ENCODE assay signal across 8 cellular contexts in the genomic region with DNA sequence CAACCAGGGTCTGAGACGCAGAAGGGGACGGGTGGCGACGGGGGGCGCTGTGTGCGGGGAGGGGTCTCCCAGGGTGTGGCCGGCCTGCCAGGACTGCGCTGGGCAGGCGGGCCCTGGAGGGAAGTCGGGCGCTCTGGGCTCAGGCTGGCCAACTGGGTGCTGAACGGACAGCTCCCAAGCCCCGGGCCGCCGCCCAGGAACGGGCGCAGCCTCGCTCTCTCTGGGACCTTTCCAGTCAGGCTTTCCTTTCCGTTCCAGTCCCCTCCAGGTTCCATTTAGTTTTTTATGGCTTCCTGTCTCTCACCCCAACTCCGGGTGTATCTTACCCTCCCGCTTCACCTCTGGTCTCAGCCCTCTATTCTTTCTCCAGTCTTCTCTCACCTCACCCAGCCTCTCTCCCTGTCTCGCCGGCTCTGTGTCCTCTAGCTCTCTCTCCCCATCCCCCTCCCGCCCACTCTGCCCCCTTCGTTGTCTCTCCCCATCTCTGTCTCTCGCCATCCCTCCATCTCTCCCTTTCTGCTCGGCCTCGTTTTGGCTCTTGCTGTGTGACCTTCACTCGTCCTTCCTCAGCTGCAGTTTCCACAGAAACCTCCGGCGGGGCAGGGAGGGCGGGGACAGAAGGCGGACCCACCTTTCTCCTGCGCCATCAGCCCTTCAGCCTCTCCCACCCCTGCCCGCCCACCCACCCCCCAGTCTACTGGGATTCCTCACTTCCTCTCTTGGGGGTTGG. TPM values are rescaled to one million over a fixed set of nuclear protein-coding genes. Genes with fewer than 3 reads are reported as not detected.
DNase-seq lines count a peak whose midpoint lies in the region; ATAC-seq and TF ChIP-seq lines count a peak whose summit lies in the region.

No MANE protein-coding gene starts in this region.

- no peaks in the 10 kb centered on the region for H3K36me3 ChIP-seq in breast epithelium
- H3K36me3 ChIP-seq in body of pancreas (replicated peaks in 1 of 2; ENCODE audit: insufficient read depth in 1 of 2, low read depth in 2 of 2) = no peaks in the 10 kb centered on the region

- H3K4me1 ChIP-seq in breast epithelium = no peaks in the 10 kb centered on the region
- peaks cover 15% of the 10 kb centered on the region for H3K4me1 ChIP-seq in body of pancreas

- no peaks in the 10 kb centered on the region for H3K36me3 Mint-ChIP-seq in MCF 10A (ENCODE audit: insufficient read depth, unreplicated experiment)

- H3K9me3 ChIP-seq in breast epithelium = no peaks in the 10 kb centered on the region
- H3K9me3 ChIP-seq in body of pancreas = no peaks in the 10 kb centered on the region

- no peak overlapping the region for H3K4me3 Mint-ChIP-seq in MCF 10A (ENCODE audit: unreplicated experiment)
- peak overlapping the region; percentile 44 to 60 for H3K4me3 Mint-ChIP-seq in stimulated activated naive CD8-positive, alpha-beta T cell treated with anti-CD3 and anti-CD28 coated beads, Interleukin-15, amount 100 ng/mL, for 72 hours

- intact Hi-C loops in MCF 10A (cut with micrococcal nuclease) (loop anchor here (5.0 kb wide), 1 partner anchor 35 kb away; no protein-coding TSS in a partner anchor), breast epithelium (cut with DNase I; ENCODE audit: low total_unique reads) (no loop called here), body of pancreas (cut with DNase I) (no loop called here)

- BruUV-seq in MCF 10A (replicated peaks; lab: Mats Ljungman, UMichigan) = no TSS peak

- peaks cover 7 to 93% of the 10 kb centered on the region in 2 donors for H3K27me3 ChIP-seq in breast epithelium
- H3K27me3 ChIP-seq in body of pancreas = peaks cover 0 to 27% of the 10 kb centered on the region in 2 donors

- CTCF ChIA-PET in MCF 10A (lab: Yijun Ruan, JAX) = interaction anchor here (1.1 kb wide), 1 partner anchor 12 kb away, joined by 5 read pairs; no protein-coding TSS in a partner anchor

- ATAC-seq in body of pancreas (peak; percentile 73), HG03460 (IDR thresholded peaks at IDR 0.05; ENCODE audit: unreplicated experiment) (no peak)
- peak; percentile 41 for ATAC-seq in stimulated activated naive CD8-positive, alpha-beta T cell treated with anti-CD3 and anti-CD28 coated beads, Interleukin-15, amount 100 ng/mL, for 72 hours

- peaks cover 6% of the 10 kb centered on the region for H3K4me1 Mint-ChIP-seq in MCF 10A (ENCODE audit: insufficient read depth, unreplicated experiment)
- peaks cover 31% of the 10 kb centered on the region for H3K4me1 Mint-ChIP-seq in stimulated activated naive CD8-positive, alpha-beta T cell treated with anti-CD3 and anti-CD28 coated beads, Interleukin-15, amount 100 ng/mL, for 72 hours

- H3K4me3 ChIP-seq in breast epithelium = no peak overlapping the region
- H3K4me3 ChIP-seq in body of pancreas = no peak overlapping the region

- 1 to 2% methylated on average over 24 to 31 of the region's 35 CpGs for WGBS in body of pancreas, 2 donors

- H3K27me3 Mint-ChIP-seq in MCF 10A (ENCODE audit: insufficient read depth, unreplicated experiment) = peaks cover 89% of the 10 kb centered on the region
- peaks cover 72% of the 10 kb centered on the region for H3K27me3 Mint-ChIP-seq in stimulated activated naive CD8-positive, alpha-beta T cell treated with anti-CD3 and anti-CD28 coated beads, Interleukin-15, amount 100 ng/mL, for 72 hours

- no peak overlapping the region for H3K27ac Mint-ChIP-seq in MCF 10A (ENCODE audit: low read depth, unreplicated experiment)
- no peak overlapping the region for H3K27ac Mint-ChIP-seq in stimulated activated naive CD8-positive, alpha-beta T cell treated with anti-CD3 and anti-CD28 coated beads, Interleukin-15, amount 100 ng/mL, for 72 hours

- in situ Hi-C loops in SK-MEL-5 (cut with HindIII; ENCODE audit: low pct_unique_long_range_greater_than_20kb, low sequenced_read_pairs) = no loop called here

- H3K9me3 Mint-ChIP-seq in MCF 10A (ENCODE audit: unreplicated experiment) = no peaks in the 10 kb centered on the region
- H3K9me3 Mint-ChIP-seq in stimulated activated naive CD8-positive, alpha-beta T cell treated with anti-CD3 and anti-CD28 coated beads, Interleukin-15, amount 100 ng/mL, for 72 hours = no peaks in the 10 kb centered on the region

- TF ChIP-seq CTCF in MCF 10A (IDR thresholded peaks at IDR 0.05; ENCODE audit: unreplicated experiment) (no peak), breast epithelium (IDR thresholded peaks at IDR 0.05) (no peak), body of pancreas (IDR thresholded peaks at IDR 0.05) (no peak)

- POLR2A ChIA-PET in MCF 10A (lab: Yijun Ruan, JAX) = interaction anchor here (0.7 kb wide), 1 partner anchor 14 kb away, joined by 3 read pairs; no protein-coding TSS in a partner anchor

- H3K27ac ChIP-seq in breast epithelium = no peak overlapping the region
- no peak overlapping the region for H3K27ac ChIP-seq in body of pancreas

- peak; percentile 46 for DNase-seq in MCF 10A (ENCODE audit: unreplicated experiment)
- DNase-seq in breast epithelium (ENCODE audit: low spot score in 2 of 2) = no peak
- DNase-seq in SK-MEL-5 (ENCODE audit: low read depth, low spot score) = peak; percentile 29
- peak; percentile 28 to 56 (median 47) for DNase-seq in body of pancreas
- peak; percentile 84 for DNase-seq in islet precursor cell
- peak; percentile 41 to 51 for DNase-seq in stimulated activated naive CD8-positive, alpha-beta T cell treated with anti-CD3 and anti-CD28 coated beads, Interleukin-15, amount 100 ng/mL, for 72 hours
- no peak for DNase-seq in NCI-H526 treated with DMSO at 0.1 percent for 48 hours (lab: John Stamatoyannopoulos, UW)

- TF ChIP-seq POLR2A in breast epithelium (IDR thresholded peaks at IDR 0.05) = no peak
- no peak for TF ChIP-seq POLR2A in body of pancreas (IDR thresholded peaks at IDR 0.05)

RNA-seq across cellular contexts. Expression of a gene that starts 3.3 kb away (rescaled TPM):
- total RNA-seq in MCF 10A (2022) (not detected in 2 replicates), breast epithelium (not detected), body of pancreas (under 1 TPM in 1 of 2 donors, not detected in 1; 0.26 TPM)
- 1.2 and 2.7 TPM in 2 replicates for total RNA-seq in SK-MEL-5 (2014; rRNA removed; shearing (Covaris generic))
- polyA plus RNA-seq in SK-MEL-5 (2015; cell fraction: cytosol; rRNA removed) = 4.9 and 6.4 TPM in 2 replicates
- 1.3 and 1.5 TPM in 2 replicates for polyA plus RNA-seq in SK-MEL-5 (2015; cell fraction: nucleus; rRNA removed)

RNA-seq across cellular contexts. Expression of a gene that starts 38.2 kb away (rescaled TPM):
- total RNA-seq in MCF 10A (2022) (75.4 and 104 TPM in 2 replicates), breast epithelium (100 to 1,000 TPM; 150 to 190 (median 153) TPM), body of pancreas (10 to 100 TPM; 87.3 to 88.5 TPM)
- 137 and 154 TPM in 2 replicates for total RNA-seq in SK-MEL-5 (2014; rRNA removed; shearing (Covaris generic))
- 229 and 264 TPM in 2 replicates for polyA plus RNA-seq in SK-MEL-5 (2015; cell fraction: cytosol; rRNA removed)
- 58.0 and 62.1 TPM in 2 replicates for polyA plus RNA-seq in SK-MEL-5 (2015; cell fraction: nucleus; rRNA removed)

Comparison
In these comparisons a context has a peak if more than half of its experiments do, and no peak if none do; other contexts are left out.
1. DNase-seq: peak in MCF 10A (single experiment), SK-MEL-5 (single experiment), body of pancreas (4 of 4), islet precursor cell (single experiment) and stimulated activated naive CD8-positive, alpha-beta T cell treated with anti-CD3 and anti-CD28 coated beads, Interleukin-15, amount 100 ng/mL, for 72 hours (2 of 2); none in breast epithelium (0 of 2) and NCI-H526 treated with DMSO at 0.1 percent for 48 hours (single experiment).